Comparison of ENCODE assay signal across 1 cellular context in the genomic region with DNA sequence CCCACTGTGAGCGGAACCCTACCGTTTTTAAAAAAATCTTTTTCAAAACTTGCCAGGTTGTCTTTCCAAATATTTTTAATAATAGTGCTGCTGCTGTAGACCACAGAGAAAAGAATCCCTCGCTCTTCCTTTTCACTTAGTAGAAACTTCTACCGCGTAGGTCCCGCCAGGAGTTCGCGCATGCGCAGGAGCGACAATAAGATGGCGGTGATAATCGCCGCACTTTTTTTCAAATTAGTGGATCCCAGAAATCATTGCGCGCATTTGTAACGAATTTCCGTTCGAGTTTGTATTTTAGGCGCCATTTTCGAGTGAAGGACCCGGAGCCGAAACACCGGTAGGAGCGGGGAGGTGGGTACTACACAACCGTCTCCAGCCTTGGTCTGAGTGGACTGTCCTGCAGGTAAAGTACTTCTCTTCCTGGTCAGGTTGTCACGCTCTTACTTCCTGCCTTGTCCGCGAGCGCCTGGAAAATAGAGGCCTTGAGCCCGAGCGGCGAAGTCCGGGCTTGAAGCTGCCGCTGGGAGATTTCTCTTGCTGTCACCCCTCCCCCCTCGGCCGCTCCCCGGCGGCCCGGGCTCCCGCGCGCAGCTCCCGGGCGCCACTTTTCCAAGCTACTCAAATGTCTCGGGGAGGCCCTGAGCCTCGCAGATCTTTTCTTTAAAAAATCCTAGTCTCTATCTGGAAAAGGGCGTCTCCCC.
TF ChIP-seq lines count a peak whose summit lies in the region.

A gene (plus strand): TSS at position 304 of the 701 bp plus-strand sequence. CDS start 1,177 bp downstream, outside the sequence.

TF ChIP-seq in SK-N-SH, 30 proteins besides CTCF, POLR2A, EP300 and RAD21 (continued from another document):
- TF ChIP-seq, protein P1, sequence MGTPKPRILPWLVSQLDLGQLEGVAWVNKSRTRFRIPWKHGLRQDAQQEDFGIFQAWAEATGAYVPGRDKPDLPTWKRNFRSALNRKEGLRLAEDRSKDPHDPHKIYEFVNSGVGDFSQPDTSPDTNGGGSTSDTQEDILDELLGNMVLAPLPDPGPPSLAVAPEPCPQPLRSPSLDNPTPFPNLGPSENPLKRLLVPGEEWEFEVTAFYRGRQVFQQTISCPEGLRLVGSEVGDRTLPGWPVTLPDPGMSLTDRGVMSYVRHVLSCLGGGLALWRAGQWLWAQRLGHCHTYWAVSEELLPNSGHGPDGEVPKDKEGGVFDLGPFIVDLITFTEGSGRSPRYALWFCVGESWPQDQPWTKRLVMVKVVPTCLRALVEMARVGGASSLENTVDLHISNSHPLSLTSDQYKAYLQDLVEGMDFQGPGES (IDR thresholded peaks at IDR 0.05; ENCODE audit: low read depth, low read length), result no peak
- TF ChIP-seq FOXM1 (IDR thresholded peaks at IDR 0.05; ENCODE audit: low read depth) (peak; percentile 94), TCF12 (IDR thresholded peaks at IDR 0.05) (no peak), POLR2AphosphoS5 (IDR thresholded peaks at IDR 0.05; ENCODE audit: low read depth, low read length) (peak; percentile 85)
- TF ChIP-seq, protein P2, sequence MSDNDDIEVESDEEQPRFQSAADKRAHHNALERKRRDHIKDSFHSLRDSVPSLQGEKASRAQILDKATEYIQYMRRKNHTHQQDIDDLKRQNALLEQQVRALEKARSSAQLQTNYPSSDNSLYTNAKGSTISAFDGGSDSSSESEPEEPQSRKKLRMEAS (IDR thresholded peaks at IDR 0.05; ENCODE audit: low read depth), result peak; percentile 37; the same call in 1 of the 2 replicates
- TF ChIP-seq, protein P3, sequence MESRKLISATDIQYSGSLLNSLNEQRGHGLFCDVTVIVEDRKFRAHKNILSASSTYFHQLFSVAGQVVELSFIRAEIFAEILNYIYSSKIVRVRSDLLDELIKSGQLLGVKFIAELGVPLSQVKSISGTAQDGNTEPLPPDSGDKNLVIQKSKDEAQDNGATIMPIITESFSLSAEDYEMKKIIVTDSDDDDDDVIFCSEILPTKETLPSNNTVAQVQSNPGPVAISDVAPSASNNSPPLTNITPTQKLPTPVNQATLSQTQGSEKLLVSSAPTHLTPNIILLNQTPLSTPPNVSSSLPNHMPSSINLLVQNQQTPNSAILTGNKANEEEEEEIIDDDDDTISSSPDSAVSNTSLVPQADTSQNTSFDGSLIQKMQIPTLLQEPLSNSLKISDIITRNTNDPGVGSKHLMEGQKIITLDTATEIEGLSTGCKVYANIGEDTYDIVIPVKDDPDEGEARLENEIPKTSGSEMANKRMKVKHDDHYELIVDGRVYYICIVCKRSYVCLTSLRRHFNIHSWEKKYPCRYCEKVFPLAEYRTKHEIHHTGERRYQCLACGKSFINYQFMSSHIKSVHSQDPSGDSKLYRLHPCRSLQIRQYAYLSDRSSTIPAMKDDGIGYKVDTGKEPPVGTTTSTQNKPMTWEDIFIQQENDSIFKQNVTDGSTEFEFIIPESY (IDR thresholded peaks at IDR 0.05; ENCODE audit: borderline replicate concordance, low read depth), result no peak
- TF ChIP-seq, protein P4, sequence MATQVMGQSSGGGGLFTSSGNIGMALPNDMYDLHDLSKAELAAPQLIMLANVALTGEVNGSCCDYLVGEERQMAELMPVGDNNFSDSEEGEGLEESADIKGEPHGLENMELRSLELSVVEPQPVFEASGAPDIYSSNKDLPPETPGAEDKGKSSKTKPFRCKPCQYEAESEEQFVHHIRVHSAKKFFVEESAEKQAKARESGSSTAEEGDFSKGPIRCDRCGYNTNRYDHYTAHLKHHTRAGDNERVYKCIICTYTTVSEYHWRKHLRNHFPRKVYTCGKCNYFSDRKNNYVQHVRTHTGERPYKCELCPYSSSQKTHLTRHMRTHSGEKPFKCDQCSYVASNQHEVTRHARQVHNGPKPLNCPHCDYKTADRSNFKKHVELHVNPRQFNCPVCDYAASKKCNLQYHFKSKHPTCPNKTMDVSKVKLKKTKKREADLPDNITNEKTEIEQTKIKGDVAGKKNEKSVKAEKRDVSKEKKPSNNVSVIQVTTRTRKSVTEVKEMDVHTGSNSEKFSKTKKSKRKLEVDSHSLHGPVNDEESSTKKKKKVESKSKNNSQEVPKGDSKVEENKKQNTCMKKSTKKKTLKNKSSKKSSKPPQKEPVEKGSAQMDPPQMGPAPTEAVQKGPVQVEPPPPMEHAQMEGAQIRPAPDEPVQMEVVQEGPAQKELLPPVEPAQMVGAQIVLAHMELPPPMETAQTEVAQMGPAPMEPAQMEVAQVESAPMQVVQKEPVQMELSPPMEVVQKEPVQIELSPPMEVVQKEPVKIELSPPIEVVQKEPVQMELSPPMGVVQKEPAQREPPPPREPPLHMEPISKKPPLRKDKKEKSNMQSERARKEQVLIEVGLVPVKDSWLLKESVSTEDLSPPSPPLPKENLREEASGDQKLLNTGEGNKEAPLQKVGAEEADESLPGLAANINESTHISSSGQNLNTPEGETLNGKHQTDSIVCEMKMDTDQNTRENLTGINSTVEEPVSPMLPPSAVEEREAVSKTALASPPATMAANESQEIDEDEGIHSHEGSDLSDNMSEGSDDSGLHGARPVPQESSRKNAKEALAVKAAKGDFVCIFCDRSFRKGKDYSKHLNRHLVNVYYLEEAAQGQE (IDR thresholded peaks at IDR 0.05; ENCODE audit: low read depth, low read length), result no peak
